In the genomic region with DNA sequence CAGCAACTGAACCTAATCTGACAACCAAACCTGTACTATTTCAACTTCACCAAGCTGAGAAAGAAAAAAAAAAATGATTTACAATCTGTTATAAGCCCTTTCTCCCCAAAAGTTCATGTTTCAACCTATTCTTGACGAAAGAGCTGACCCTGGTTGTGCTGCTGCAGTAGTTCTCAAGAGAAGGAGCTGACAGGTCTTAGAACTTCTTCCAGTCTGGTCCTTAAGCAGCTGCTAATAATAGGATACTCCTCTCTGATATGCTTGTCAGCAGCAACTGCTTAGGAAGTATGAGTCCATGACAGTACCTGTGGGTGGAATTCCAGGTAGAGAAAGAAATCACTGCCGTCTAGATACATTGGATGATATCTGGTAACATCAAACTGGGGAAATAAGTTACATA, we compare ENCODE assay signal across 23 cellular contexts.
"Had no signal": no experiment of that assay in that cellular context is flagged by ENCODE, and none has a peak within 500 bp of the region (broad histone marks: within the 10 kb centered on the region; RNA-seq: fewer than 3 reads in every experiment).

No MANE protein-coding gene starts in this region.

- H3K4me3 Mint-ChIP-seq: activated T-cell treated with anti-CD3 and anti-CD28 coated beads, Interleukin-2, amount 50 U/mL, for 24 hours; activated T-helper 17 cell treated with anti-CD3 and anti-CD28 coated beads, Interleukin-2, amount 50 U/mL, for 72 hours; central memory CD8-positive, alpha-beta T cell; endodermal cell; naive thymus-derived CD4-positive, alpha-beta T cell; stimulated activated naive B cell treated with anti-CD40 and anti-IgM and Interleukin-4, amounts not matched to agents 10 μg/mL and 1 μg/mL and 100 μg/mL, for 72 hours had no signal

- H3K4me3 ChIP-seq: ascending aorta, coronary artery, heart left ventricle, lung, tibial artery had no signal

- H3K4me1 Mint-ChIP-seq: activated T-helper 17 cell treated with anti-CD3 and anti-CD28 coated beads, Interleukin-2, amount 50 U/mL, for 72 hours; central memory CD8-positive, alpha-beta T cell; naive thymus-derived CD4-positive, alpha-beta T cell; stimulated activated naive B cell treated with anti-CD40 and anti-IgM and Interleukin-4, amounts not matched to agents 10 μg/mL and 1 μg/mL and 100 μg/mL, for 72 hours had no signal

- H3K27ac Mint-ChIP-seq: activated naive CD4-positive, alpha-beta T cell treated with anti-CD3 and anti-CD28 coated beads, Interleukin-2, amount 50 U/mL, for 72 hours; activated T-cell treated with anti-CD3 and anti-CD28 coated beads, Interleukin-2, amount 50 U/mL, for 24 hours; activated T-helper 17 cell treated with anti-CD3 and anti-CD28 coated beads, Interleukin-2, amount 50 U/mL, for 72 hours; naive thymus-derived CD4-positive, alpha-beta T cell; progenitor cell of endocrine pancreas; stimulated activated naive B cell treated with anti-CD40 and anti-IgM and Interleukin-4, amounts not matched to agents 10 μg/mL and 1 μg/mL and 100 μg/mL, for 72 hours had no signal

- DNase-seq: activated CD4-positive, alpha-beta T cell treated with anti-CD3 and anti-CD28 coated beads, Interleukin-2, amount 50 U/mL, for 4 hours; activated CD8-positive, alpha-beta memory T cell treated with anti-CD3 and anti-CD28 coated beads for 24 hours; activated CD8-positive, alpha-beta memory T cell treated with anti-CD3 and anti-CD28 coated beads, Interleukin-2, amount 50 U/mL, for 4 hours; activated T-cell treated with anti-CD3 and anti-CD28 coated beads, Interleukin-2, amount 50 U/mL, for 24 hours; endodermal cell; heart left ventricle; islet precursor cell; left colon; naive thymus-derived CD4-positive, alpha-beta T cell; stimulated activated CD4-positive, alpha-beta T cell treated with anti-CD3 and anti-CD28 coated beads, Interleukin-2, amount 100 ng/mL, for 48 hours; stimulated activated CD8-positive, alpha-beta memory T cell treated with anti-CD3 and anti-CD28 coated beads, Interleukin-4, amount 100 ng/mL, for 48 hours; stimulated activated naive B cell treated with anti-CD40 and anti-IgM and Interleukin-4, amounts not matched to agents 10 μg/mL and 1 μg/mL and 100 μg/mL, for 72 hours; T-helper 1 cell; tibial artery; WERI-Rb-1 had no signal

- H3K27ac ChIP-seq: ascending aorta, coronary artery, epithelial cell of prostate, heart left ventricle, tibial artery, WERI-Rb-1 had no signal

- H3K36me3 Mint-ChIP-seq: activated naive CD4-positive, alpha-beta T cell treated with anti-CD3 and anti-CD28 coated beads, Interleukin-2, amount 50 U/mL, for 72 hours; naive thymus-derived CD4-positive, alpha-beta T cell; stimulated activated naive B cell treated with anti-CD40 and anti-IgM and Interleukin-4, amounts not matched to agents 10 μg/mL and 1 μg/mL and 100 μg/mL, for 72 hours had no signal

- H3K4me1 ChIP-seq: ascending aorta, heart left ventricle, tibial artery had no signal

- H3K9me3 Mint-ChIP-seq: endodermal cell; stimulated activated naive B cell treated with anti-CD40 and anti-IgM and Interleukin-4, amounts not matched to agents 10 μg/mL and 1 μg/mL and 100 μg/mL, for 72 hours had no signal

- H3K9me3 ChIP-seq: ascending aorta, heart left ventricle, tibial artery had no signal

- ATAC-seq: activated naive CD4-positive, alpha-beta T cell treated with anti-CD3 and anti-CD28 coated beads, Interleukin-2, amount 50 U/mL, for 72 hours; activated T-helper 17 cell treated with anti-CD3 and anti-CD28 coated beads, Interleukin-2, amount 50 U/mL, for 72 hours; heart left ventricle; left colon; naive thymus-derived CD4-positive, alpha-beta T cell; stimulated activated naive B cell treated with anti-CD40 and anti-IgM and Interleukin-4, amounts not matched to agents 10 μg/mL and 1 μg/mL and 100 μg/mL, for 72 hours had no signal

- H3K36me3 ChIP-seq: ascending aorta, heart left ventricle, tibial artery, WERI-Rb-1 had no signal

- H3K27me3 ChIP-seq: ascending aorta, heart left ventricle, tibial artery had no signal

- H3K27me3 Mint-ChIP-seq: activated T-cell treated with anti-CD3 and anti-CD28 coated beads, Interleukin-2, amount 50 U/mL, for 24 hours; activated T-helper 17 cell treated with anti-CD3 and anti-CD28 coated beads, Interleukin-2, amount 50 U/mL, for 72 hours; central memory CD8-positive, alpha-beta T cell; naive thymus-derived CD4-positive, alpha-beta T cell; progenitor cell of endocrine pancreas; stimulated activated naive B cell treated with anti-CD40 and anti-IgM and Interleukin-4, amounts not matched to agents 10 μg/mL and 1 μg/mL and 100 μg/mL, for 72 hours had no signal
